ENCODE assay signal across 31 cellular contexts in genomic region chr4:865121-865465, GRCh38. TPM values are rescaled to one million over a fixed set of nuclear protein-coding genes. Genes with fewer than 3 reads are reported as not detected.
"Had no signal": no experiment of that assay in that cellular context is flagged by ENCODE, and none has a peak within 500 bp of the region (broad histone marks: within the 10 kb centered on the region; RNA-seq: fewer than 3 reads in every experiment).

No MANE protein-coding gene starts in this region.

- DNase-seq: activated CD4-positive, alpha-beta T cell treated with anti-CD3 and anti-CD28 coated beads for 4 hours; activated CD4-positive, alpha-beta T cell treated with anti-CD3 and anti-CD28 coated beads, Interleukin-2, amount 10 ng/mL, durations not matched to agents 7 days and 5 days; activated CD4-positive, alpha-beta T cell treated with anti-CD3 and anti-CD28 coated beads, Interleukin-2, amount 50 U/mL, for 48 hours; activated CD4-positive, CD25-positive, alpha-beta regulatory T cell; activated CD4-positive, CD25-positive, alpha-beta regulatory T cell treated with anti-CD3 and anti-CD28 coated beads, Interleukin-2, amount 50 U/mL, for 72 hours; activated CD8-positive, alpha-beta memory T cell treated with anti-CD3 and anti-CD28 coated beads for 24 hours; activated CD8-positive, alpha-beta T cell treated with anti-CD3 and anti-CD28 coated beads for 36 hours; activated effector memory CD4-positive, alpha-beta T cell treated with Interleukin-2 at 50 U/mL for 16 hours; activated gamma-delta T cell treated with Interleukin-2 at 50 U/mL for 16 hours; activated naive CD4-positive, alpha-beta T cell treated with anti-CD3 and anti-CD28 coated beads, Interleukin-2, amount 50 U/mL, for 16 hours; activated naive CD4-positive, alpha-beta T cell treated with Interleukin-2 at 50 U/mL for 16 hours; activated T-cell treated with anti-CD3 and anti-CD28 coated beads, Interleukin-2, amount 50 U/mL, for 4 hours; amniotic stem cell; anterior cingulate cortex; brain microvascular endothelial cell; caudate nucleus; cortex of kidney; dermis blood vessel endothelial cell; effector CD4-positive, alpha-beta T cell; effector memory CD8-positive, alpha-beta T cell; erythroblast; foreskin keratinocyte; gastrocnemius medialis; glutamatergic neuron; T-helper 2 cell had no signal

- H3K4me1 ChIP-seq: esophagus muscularis mucosa, gastrocnemius medialis had no signal

- FAIRE-seq: astrocyte, bronchial epithelial cell, colon had no signal

- H3K4me3 ChIP-seq: esophagus muscularis mucosa, gastrocnemius medialis had no signal

- ATAC-seq: activated CD8-positive, alpha-beta T cell treated with anti-CD3 and anti-CD28 coated beads for 36 hours; activated T-cell treated with anti-CD3 and anti-CD28 coated beads, Interleukin-2, amount 50 U/mL, for 4 hours; activated T-helper 17 cell treated with anti-CD3 and anti-CD28 coated beads, Interleukin-2, amount 50 U/mL, for 72 hours; effector memory CD8-positive, alpha-beta T cell; foreskin keratinocyte; gastrocnemius medialis had no signal

- H3K9me3 ChIP-seq: esophagus muscularis mucosa, gastrocnemius medialis had no signal

- H3K27me3 ChIP-seq: brain microvascular endothelial cell, esophagus muscularis mucosa, foreskin keratinocyte, gastrocnemius medialis had no signal

- H3K27ac ChIP-seq: brain microvascular endothelial cell, esophagus muscularis mucosa, foreskin keratinocyte, gastrocnemius medialis had no signal

RNA-seq across cellular contexts. Expression of gene CPLX1, which starts 39.2 kb away (rescaled TPM):
- total RNA-seq: activated CD8-positive, alpha-beta T cell treated with anti-CD3 and anti-CD28 coated beads for 36 hours; bronchial epithelial cell; chondrocyte had no signal
